Comparison of ENCODE assay signal across 9 cellular contexts in the genomic region with DNA sequence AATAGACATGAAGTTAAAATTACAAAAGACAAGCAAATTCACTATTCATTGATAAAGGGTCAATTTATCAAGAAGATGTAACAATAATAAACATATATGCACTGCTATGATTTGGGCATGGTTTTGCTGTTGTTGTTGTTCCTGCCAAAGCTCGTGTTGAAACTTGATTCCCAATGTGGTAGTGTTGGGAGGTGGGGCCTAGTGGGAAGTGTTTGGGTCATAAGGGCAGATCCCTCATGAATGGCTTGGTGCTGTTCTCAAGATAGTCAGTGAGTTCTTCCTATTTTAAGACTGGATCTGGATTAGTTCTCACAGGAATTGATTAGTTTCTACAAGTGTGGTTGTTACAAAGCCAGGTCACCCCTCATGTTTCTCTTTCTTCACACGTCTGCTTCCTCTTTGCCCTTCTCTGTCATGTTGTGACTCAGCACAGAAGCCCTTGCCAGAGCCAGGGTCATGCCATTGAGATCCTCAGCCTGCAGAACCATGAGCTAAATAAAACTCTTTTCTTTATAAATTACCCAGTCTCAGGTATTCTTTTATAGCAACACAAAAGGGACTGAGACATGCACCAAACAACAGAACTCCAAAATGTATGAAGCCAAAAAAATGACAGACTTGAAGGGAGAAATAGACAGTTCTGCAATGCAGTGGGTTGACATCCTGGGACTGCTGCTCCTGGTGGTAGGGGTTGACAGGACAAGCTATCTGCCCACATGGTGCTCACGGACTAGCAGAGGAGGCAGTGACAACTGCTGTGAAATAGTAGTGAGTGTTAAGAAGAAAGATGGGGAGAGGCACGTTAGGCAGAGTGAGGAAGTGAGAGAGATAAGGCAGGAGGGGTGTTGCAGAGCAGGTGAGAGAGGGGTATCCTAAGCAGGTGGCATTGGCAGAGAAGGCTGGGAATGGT. TPM values are rescaled to one million over a fixed set of nuclear protein-coding genes. Genes with fewer than 3 reads are reported as not detected.
A peak's percentile ranks its signal among the peaks of the same experiment; 100 is the strongest.
DNase-seq lines count a peak whose midpoint lies in the region; ATAC-seq and TF ChIP-seq lines count a peak whose summit lies in the region.
"Had no signal": no experiment of that assay in that cellular context is flagged by ENCODE, and none has a peak within 500 bp of the region (broad histone marks: within the 10 kb centered on the region; RNA-seq: fewer than 3 reads in every experiment).

No MANE protein-coding gene starts in this region.

- TF ChIP-seq POLR2A in esophagus squamous epithelium (IDR thresholded peaks at IDR 0.05), result no peak

- H3K18ac ChIP-seq in H9 (ENCODE audit: insufficient read length, low read depth, low read length), result no peak overlapping the region

- no peak overlapping the region for H4K5ac ChIP-seq in H9 (ENCODE audit: insufficient read length, low read depth, low read length)

- H3K9ac ChIP-seq in H9 (ENCODE audit: extremely low read depth, insufficient read length, low read length), result no peak overlapping the region

- H3K4me3 ChIP-seq in AG10803 (ENCODE audit: low read length) (no peak overlapping the region), esophagus squamous epithelium (no peak overlapping the region)

- intact Hi-C loops in left ventricle myocardium superior (cut with micrococcal nuclease) (no loop called here), esophagus squamous epithelium (cut with DNase I) (loop anchor here (10.0 kb wide), 1 partner anchor 141 kb away; no protein-coding TSS in a partner anchor)

- H3K36me3 ChIP-seq in esophagus squamous epithelium, result no peaks in the 10 kb centered on the region

- H3K9me3 ChIP-seq in esophagus squamous epithelium (no peaks in the 10 kb centered on the region), H9 (ENCODE audit: control insufficient read depth, low read depth, low read length) (no peaks in the 10 kb centered on the region)

- H4K20me1 ChIP-seq in H9 (ENCODE audit: control insufficient read depth, insufficient read depth, insufficient read length), result no peaks in the 10 kb centered on the region

- H4K8ac ChIP-seq in H9 (replicated peaks; ENCODE audit: insufficient read length, low read depth, low read length), result no peak overlapping the region

- H2AFZ ChIP-seq in H9 (ENCODE audit: low read length), result no peak overlapping the region

- H2BK20ac ChIP-seq in H9 (ENCODE audit: low read depth, low read length, poor library complexity, severe bottlenecking), result no peak overlapping the region

- no peaks in the 10 kb centered on the region for H3K79me1 ChIP-seq in H9 (ENCODE audit: insufficient read depth, low read depth, low read length, poor library complexity, severe bottlenecking)

- H2BK5ac ChIP-seq in H9 (ENCODE audit: insufficient read length, low read length), result no peak overlapping the region

- no peak overlapping the region; the same call in 1 of the 2 replicates for H2BK15ac ChIP-seq in H9 (ENCODE audit: low read depth, low read length)

- no peak overlapping the region for H3K23ac ChIP-seq in H9 (ENCODE audit: insufficient read length, low read depth, low read length)

- ATAC-seq in GM18868 (IDR thresholded peaks at IDR 0.05; ENCODE audit: unreplicated experiment) (peak; percentile 78), HG03060 (IDR thresholded peaks at IDR 0.05; ENCODE audit: low read depth, unreplicated experiment) (peak; percentile 53), left ventricle myocardium superior (peak; percentile 28)

- H3K4me1 ChIP-seq in esophagus squamous epithelium (peaks cover 0 to 10% (median 0%) of the 10 kb centered on the region in 3 donors), H9 (ENCODE audit: insufficient read depth, low read length) (peaks cover 2% of the 10 kb centered on the region; the same call in 1 of the 2 replicates)

- H2BK12ac ChIP-seq in H9 (ENCODE audit: insufficient read length, low read depth, low read length), result no peak overlapping the region

- peak; percentile 8 for DNase-seq in AG10803 (ENCODE audit: low read depth)
- DNase-seq in RPMI7951 (ENCODE audit: low read depth), result peak; percentile 15
- no peak for DNase-seq in left ventricle myocardium superior
- DNase-seq in NCI-H1436 (lab: John Stamatoyannopoulos, UW), result no peak
- no peak for DNase-seq in esophagus squamous epithelium (lab: John Stamatoyannopoulos, UW)
- DNase-seq in H9, result no peak

- H3K27ac Mint-ChIP-seq in H9, result no peak overlapping the region

- peak; percentile 23 for TF ChIP-seq CTCF in AG10803 (conservative IDR thresholded peaks at IDR 0.05; ENCODE audit: low read length)
- peak in 1 of 6 experiments; percentile 35 for TF ChIP-seq CTCF in esophagus squamous epithelium (IDR thresholded peaks at IDR 0.05)
- no peak; the same call in 2 of the 3 replicates for TF ChIP-seq CTCF in H9 (conservative IDR thresholded peaks at IDR 0.05)

- no peaks in the 10 kb centered on the region for H3K23me2 ChIP-seq in H9 (ENCODE audit: insufficient read length, low read depth, low read length, poor library complexity, severe bottlenecking)

- H3K36me3 Mint-ChIP-seq in H9 (ENCODE audit: insufficient read depth in 1 of 3, low read depth in 3 of 3), result no peaks in the 10 kb centered on the region
- H3K36me3 Mint-ChIP-seq: brain had no signal

- no peak overlapping the region for H4K91ac ChIP-seq in H9 (ENCODE audit: insufficient read length, low read depth, low read length)

- no peak overlapping the region for H3K4ac ChIP-seq in H9 (ENCODE audit: low read depth, low read length)

- H3K4me3 Mint-ChIP-seq in H9, result no peak overlapping the region
- H3K4me3 Mint-ChIP-seq: brain had no signal

- H3K79me2 ChIP-seq in H9 (ENCODE audit: insufficient read depth, low read length), result no peaks in the 10 kb centered on the region

- 15 to 25% methylated on average over 4 of the region's 4 CpGs for WGBS in esophagus squamous epithelium, 2 donors
- no CpG with 5 or more reads among the region's 4 CpGs for WGBS in H9 (ENCODE audit: extremely low coverage, insufficient read length, low lambda C conversion rate)

- H2BK120ac ChIP-seq in H9 (ENCODE audit: low read depth, low read length, poor library complexity, severe bottlenecking), result no peak overlapping the region

- peaks cover 34% of the 10 kb centered on the region for H3K27me3 Mint-ChIP-seq in H9 (ENCODE audit: low read depth)

- H3T11ph ChIP-seq in H9 (ENCODE audit: low read length), result no peak overlapping the region

- H3K9me3 Mint-ChIP-seq in H9, result no peaks in the 10 kb centered on the region; a peak in 2 of 5 replicates
- H3K9me3 Mint-ChIP-seq: brain had no signal

- no peak overlapping the region for H3K56ac ChIP-seq in H9 (ENCODE audit: insufficient read length, low read depth, low read length)

- no peak overlapping the region for H2AK5ac ChIP-seq in H9 (ENCODE audit: insufficient read length, low read length)

- peaks cover 7 to 9% of the 10 kb centered on the region in 2 experiments for H3K4me1 Mint-ChIP-seq in H9

- no peak overlapping the region for H3K4me2 ChIP-seq in H9 (ENCODE audit: insufficient read depth, insufficient read length, low read length)

- H3K27ac ChIP-seq in esophagus squamous epithelium, result no peak overlapping the region
- no peak overlapping the region for H3K27ac ChIP-seq in H9 (ENCODE audit: insufficient read length, low read depth, low read length)

- peaks cover 0 to 39% (median 0%) of the 10 kb centered on the region in 4 donors for H3K27me3 ChIP-seq in esophagus squamous epithelium
- H3K27me3 ChIP-seq in H9 (ENCODE audit: insufficient read depth, low read length), result no peaks in the 10 kb centered on the region

- H3K14ac ChIP-seq in H9 (ENCODE audit: insufficient read depth, low read length), result no peak overlapping the region

RNA-seq across cellular contexts. Expression of a gene that starts 18.6 kb away (rescaled TPM):
- 36.4 and 37.9 TPM in 2 replicates for total RNA-seq in RPMI7951 (2014; rRNA removed; shearing (Covaris generic))
- total RNA-seq in left ventricle myocardium superior (0.20 TPM), esophagus squamous epithelium (10 to 100 TPM in 1 of 4 donors, 1 to 10 TPM in 3; 1.5 to 11.2 (median 3.8) TPM), H9 (2021) (20.2 and 20.6 TPM in 2 replicates)

Comparison
In these comparisons a context has a peak if more than half of its experiments do, and no peak if none do; other contexts are left out.
1. DNase-seq: peak in AG10803 (single experiment) and RPMI7951 (single experiment); none in left ventricle myocardium superior (single experiment), NCI-H1436 (single experiment), esophagus squamous epithelium (single experiment) and H9 (single experiment).
2. ATAC-seq: peak in every context shown above with its lines; median percentile 78 in GM18868; 53 in HG03060; 28 in left ventricle myocardium superior.